12 cellular contexts compared by ENCODE assay signal in genomic region chr9:130030821-130031481, GRCh38. TPM values are rescaled to one million over a fixed set of nuclear protein-coding genes. Genes with fewer than 3 reads are reported as not detected.
DNase-seq lines count a peak whose midpoint lies in the region; ATAC-seq, FAIRE-seq and TF ChIP-seq lines count a peak whose summit lies in the region.
"Had no signal": no experiment of that assay in that cellular context is flagged by ENCODE, and none has a peak within 500 bp of the region (broad histone marks: within the 10 kb centered on the region; RNA-seq: fewer than 3 reads in every experiment).

No MANE protein-coding gene starts in this region.

- no peak for TF ChIP-seq EP300 in GM12878 (IDR thresholded peaks at IDR 0.05; ENCODE audit: borderline replicate concordance in 1 of 2, control insufficient read depth in 1 of 2, low read depth in 2 of 2, low read length in 2 of 2)

- peak overlapping the region; percentile 77 for H3K9ac ChIP-seq in GM12878 (ENCODE audit: control insufficient read depth, insufficient read depth, low read length)

- no peaks in the 10 kb centered on the region for H3K9me3 Mint-ChIP-seq in progenitor cell of endocrine pancreas (ENCODE audit: low read depth)

- peak; percentile 81 for TF ChIP-seq POLR2A in GM12878 (IDR thresholded peaks at IDR 0.05; ENCODE audit: low read depth, low read length)

- peak overlapping the region; percentile 3 for H3K4me3 ChIP-seq in GM12875 (ENCODE audit: low read depth, low read length)
- no peak overlapping the region for H3K4me3 ChIP-seq in Jurkat, Clone E6-1 (ENCODE audit: low read length)
- H3K4me3 ChIP-seq in GM12878, result peak overlapping the region; percentile 69

- peaks cover 5% of the 10 kb centered on the region for H4K20me1 ChIP-seq in GM12878 (ENCODE audit: control insufficient read depth, insufficient read depth)

- POLR2A ChIA-PET in GM12878 (lab: Charles Lee), result interaction anchor here (0.9 to 14.0 kb wide), 9 partner anchors 8 to 144 kb away, joined by 3 to 220 read pairs (median 8); partner anchors contain the start of gene FNBP1

- peak overlapping the region; percentile 95 for H3K4me2 ChIP-seq in GM12878 (ENCODE audit: control insufficient read depth, insufficient read depth)

- WGBS in GM12878 (ENCODE audit: insufficient coverage, insufficient replicate concordance, low lambda C conversion rate, missing lambda C conversion rate), result 21% methylated on average over 3 of the region's 3 CpGs

- no peak overlapping the region for H3K4me3 Mint-ChIP-seq in progenitor cell of endocrine pancreas (ENCODE audit: low read depth)
- H3K4me3 Mint-ChIP-seq: brain had no signal

- no peak overlapping the region for H2AFZ ChIP-seq in GM12878 (ENCODE audit: control insufficient read depth, low read depth, low read length)

- H3K27ac Mint-ChIP-seq in progenitor cell of endocrine pancreas, result peak overlapping the region; percentile 53

- peaks cover 1 to 34% of the 10 kb centered on the region in 2 experiments; a peak in 3 of 4 replicates for H3K36me3 ChIP-seq in GM12878 (ENCODE audit: control insufficient read depth in 2 of 2, insufficient read depth in 2 of 2, low read length in 1 of 2)

- no peak for FAIRE-seq in GM12878 (lab: Jason Lieb, UNC)
- FAIRE-seq: G401.6 had no signal

- ATAC-seq in GM12878 (peak; percentile 49), HG03565 (IDR thresholded peaks at IDR 0.05; ENCODE audit: unreplicated experiment) (no peak)
- ATAC-seq: right cardiac atrium had no signal

- TF ChIP-seq CTCF in GM12875 (IDR thresholded peaks at IDR 0.05; ENCODE audit: borderline replicate concordance, insufficient read depth, low read depth, low read length), result no peak
- peak in 1 of 3 experiments; percentile 16; a peak in 1 of 6 replicates for TF ChIP-seq CTCF in GM12878 (IDR thresholded peaks at IDR 0.05 in 2 of 3, conservative IDR thresholded peaks at IDR 0.05 in 1 of 3; ENCODE audit: control insufficient read depth in 2 of 3, extremely low read depth in 1 of 3, insufficient read depth in 1 of 3, low read depth in 3 of 3, low read length in 3 of 3)
- TF ChIP-seq CTCF in progenitor cell of endocrine pancreas (IDR thresholded peaks at IDR 0.05; ENCODE audit: unreplicated experiment), result no peak

- no peaks in the 10 kb centered on the region for H3K27me3 ChIP-seq in GM12878 (replicated peaks in 1 of 2; ENCODE audit: control insufficient read depth in 2 of 2, insufficient read depth in 2 of 2, low read length in 1 of 2)

- in situ Hi-C loops in GM12878 (cut with MboI), result loop anchor here (25.0 kb wide), 1 partner anchor 1681 kb away; no protein-coding TSS in a partner anchor

- H3K79me2 ChIP-seq in GM12878 (ENCODE audit: control insufficient read depth, insufficient read depth, low read length), result peaks cover 98% of the 10 kb centered on the region

- peaks cover 6% of the 10 kb centered on the region for H3K4me1 Mint-ChIP-seq in progenitor cell of endocrine pancreas (ENCODE audit: low read depth)

- H3K27ac ChIP-seq in GM12878 (ENCODE audit: control insufficient read depth, insufficient read depth), result peak overlapping the region; percentile 83

- H3K9me3 ChIP-seq in GM12878 (replicated peaks; ENCODE audit: control insufficient read depth, insufficient read depth, low read length), result no peaks in the 10 kb centered on the region

- peak; percentile 36 for DNase-seq in Jurkat, Clone E6-1 (ENCODE audit: low read depth, low spot score)
- DNase-seq in GM12878 (ENCODE audit: low read depth, low spot score), result no peak
- DNase-seq in progenitor cell of endocrine pancreas (ENCODE audit: low spot score, unreplicated experiment), result no peak
- DNase-seq in OCI-M2 (lab: John Stamatoyannopoulos, UW; ENCODE audit: unreplicated experiment), result no peak
- DNase-seq in MV-4-11 (lab: John Stamatoyannopoulos, UW), result no peak
- DNase-seq in retina, result no peak
- DNase-seq: kidney glomerular epithelial cell, right cardiac atrium had no signal

- TSS peak; percentile 43 for BruUV-seq in GM12878 (replicated peaks; lab: Mats Ljungman, UMichigan)

- CTCF ChIA-PET in GM12878 (lab: Yijun Ruan, JAX), result interaction anchor here (0.9 to 5.1 kb wide), 10 partner anchors 8 to 196 kb away, joined by 3 to 20 read pairs (median 6); partner anchors contain the start of genes C9orf78 and USP20

- SMC1A ChIA-PET in GM12878 (lab: Charles Lee; ENCODE audit: uncharacterized antibody, unreplicated experiment), result interaction anchor here (0.7 to 28.7 kb wide), 17 partner anchors 7 to 145 kb away, joined by 3 to 763 read pairs (median 5); no protein-coding TSS in a partner anchor

- RAD21 ChIA-PET in GM12878 (lab: Charles Lee; ENCODE audit: unreplicated experiment), result interaction anchor here (1.2 to 17.1 kb wide), 9 partner anchors 8 to 144 kb away, joined by 3 to 418 read pairs (median 49); partner anchors contain the start of gene FNBP1

- peak; percentile 32; the same call in 1 of the 2 replicates for TF ChIP-seq RAD21 in GM12878 (IDR thresholded peaks at IDR 0.05; ENCODE audit: insufficient read depth, low read depth, low read length)

- intact Hi-C loops in GM12878 (cut with micrococcal nuclease; ENCODE audit: unreplicated experiment), result no loop called here

- peaks cover 84% of the 10 kb centered on the region for H3K4me1 ChIP-seq in GM12878 (ENCODE audit: control insufficient read depth, insufficient read depth, low read length)

- no peaks in the 10 kb centered on the region for H3K36me3 Mint-ChIP-seq in progenitor cell of endocrine pancreas (ENCODE audit: insufficient read depth)

- H3K27me3 Mint-ChIP-seq in progenitor cell of endocrine pancreas, result no peaks in the 10 kb centered on the region
- H3K27me3 Mint-ChIP-seq: brain had no signal

TF ChIP-seq in GM12878, 131 proteins besides CTCF, POLR2A, EP300 and RAD21 (continues in another document):
- TF ChIP-seq SIN3A (IDR thresholded peaks at IDR 0.05; ENCODE audit: low read depth, low read length), result no peak
- TF ChIP-seq WRNIP1 (IDR thresholded peaks at IDR 0.05; ENCODE audit: borderline replicate concordance, low read depth, low read length), result 0 out of 2 replicates have a peak, but pooled peaks have one; percentile 28
- TF ChIP-seq HDGF (IDR thresholded peaks at IDR 0.05), result 0 out of 2 replicates have a peak, but pooled peaks have one; percentile 25
- 0 out of 2 replicates have a peak, but pooled peaks have one; percentile 42 for TF ChIP-seq IKZF1 (conservative IDR thresholded peaks at IDR 0.05)
- TF ChIP-seq JUNB (IDR thresholded peaks at IDR 0.05), result peak; percentile 55; the same call in 1 of the 2 replicates
- peak; percentile 19; the same call in 1 of the 2 replicates for TF ChIP-seq BACH1 (IDR thresholded peaks at IDR 0.05; ENCODE audit: borderline replicate concordance)
- peak; percentile 53; the same call in 1 of the 3 replicates for TF ChIP-seq POU2F2 (IDR thresholded peaks at IDR 0.05; ENCODE audit: borderline replicate concordance, low read depth, low read length)

RNA-seq across cellular contexts. Expression of gene FNBP1, which starts 12.0 kb away (rescaled TPM):
- 110 TPM for polyA plus RNA-seq in Jurkat, Clone E6-1 (2012; ENCODE audit: insufficient read depth, insufficient read length)
- total RNA-seq in GM12878 (2013; cell fraction: nucleolus; rRNA removed), result 1,139 and 1,239 TPM in 2 replicates
- total RNA-seq in GM12878 (2014; rRNA removed) (167 and 204 TPM in 2 replicates), GM12878 (2014; rRNA removed; fragmentation: Illumina TruSeq; extraction: Trizol) (277 and 283 TPM in 2 replicates), GM12878 (2021) (353 and 356 TPM in 2 replicates), progenitor cell of endocrine pancreas (38.9 and 44.1 TPM in 2 replicates)
- polyA plus RNA-seq in GM12878 (2011; ENCODE audit: low read depth), result 193 TPM
- polyA plus RNA-seq in GM12878 (2011; rRNA removed) (188 and 268 TPM in 2 replicates), GM12878 (2014; fragmentation: Illumina TruSeq; extraction: Trizol) (258 and 290 TPM in 2 replicates), GM12878 (2014; fragmentation: Nextera tagmentation; extraction: Ambion mirVana) (10 to 100 TPM; 64.5 to 80.5 TPM), GM12878 (2014; rRNA removed) (180 and 208 TPM in 2 replicates), GM12878 (2016; fragmentation: Nextera tagmentation; extraction: Ambion mirVana) (100 to 1,000 TPM; 165 to 170 TPM)
- polyA plus RNA-seq in GM12878 (2011; cell fraction: cytosol; rRNA removed), result 82.5 and 118 TPM in 2 replicates
- polyA plus RNA-seq in GM12878 (2011; cell fraction: nucleus; rRNA removed), result 111 and 142 TPM in 2 replicates
- polyA plus RNA-seq in GM12878 (2012), result 288 and 297 TPM in 2 replicates
- 163 and 327 TPM in 2 replicates for polyA minus RNA-seq in GM12878 (2011; rRNA and poly(A)+ RNA removed)
- 124 and 136 TPM in 2 replicates for polyA minus RNA-seq in GM12878 (2011; cell fraction: cytosol; rRNA and poly(A)+ RNA removed)
- 73.0 and 135 TPM in 2 replicates for polyA minus RNA-seq in GM12878 (2011; cell fraction: nucleus; rRNA and poly(A)+ RNA removed)

RNA-seq across cellular contexts. Expression of gene GPR107, which starts 22.8 kb away (rescaled TPM):
- polyA plus RNA-seq in Jurkat, Clone E6-1 (2012; ENCODE audit: insufficient read depth, insufficient read length), result 13.6 TPM
- total RNA-seq in GM12878 (2013; cell fraction: nucleolus; rRNA removed), result 50.0 and 61.3 TPM in 2 replicates
- total RNA-seq in GM12878 (2014; rRNA removed) (10.1 and 10.3 TPM in 2 replicates), GM12878 (2014; rRNA removed; fragmentation: Illumina TruSeq; extraction: Trizol) (9.9 and 10.0 TPM in 2 replicates), GM12878 (2021) (14.9 and 16.6 TPM in 2 replicates), progenitor cell of endocrine pancreas (46.7 and 48.7 TPM in 2 replicates)
- polyA plus RNA-seq in GM12878 (2011; ENCODE audit: low read depth), result 10.6 TPM
- polyA plus RNA-seq in GM12878 (2011; rRNA removed) (21.4 and 23.2 TPM in 2 replicates), GM12878 (2014; fragmentation: Illumina TruSeq; extraction: Trizol) (13.2 and 14.0 TPM in 2 replicates), GM12878 (2014; fragmentation: Nextera tagmentation; extraction: Ambion mirVana) (1 to 10 TPM; 2.7 to 2.9 TPM), GM12878 (2014; rRNA removed) (10.0 and 11.2 TPM in 2 replicates), GM12878 (2016; fragmentation: Nextera tagmentation; extraction: Ambion mirVana) (10 to 100 TPM in 1 of 2 experiments, 1 to 10 TPM in 1; 6.3 to 10.9 TPM)
- 11.0 and 12.5 TPM in 2 replicates for polyA plus RNA-seq in GM12878 (2011; cell fraction: cytosol; rRNA removed)
- polyA plus RNA-seq in GM12878 (2011; cell fraction: nucleus; rRNA removed), result 19.9 and 23.2 TPM in 2 replicates
- polyA plus RNA-seq in GM12878 (2012), result 14.5 and 22.9 TPM in 2 replicates
- 22.1 and 23.7 TPM in 2 replicates for polyA minus RNA-seq in GM12878 (2011; rRNA and poly(A)+ RNA removed)
- 7.4 and 18.3 TPM in 2 replicates for polyA minus RNA-seq in GM12878 (2011; cell fraction: cytosol; rRNA and poly(A)+ RNA removed)
- polyA minus RNA-seq in GM12878 (2011; cell fraction: nucleus; rRNA and poly(A)+ RNA removed), result 10.5 and 20.3 TPM in 2 replicates
